In the genomic region with DNA sequence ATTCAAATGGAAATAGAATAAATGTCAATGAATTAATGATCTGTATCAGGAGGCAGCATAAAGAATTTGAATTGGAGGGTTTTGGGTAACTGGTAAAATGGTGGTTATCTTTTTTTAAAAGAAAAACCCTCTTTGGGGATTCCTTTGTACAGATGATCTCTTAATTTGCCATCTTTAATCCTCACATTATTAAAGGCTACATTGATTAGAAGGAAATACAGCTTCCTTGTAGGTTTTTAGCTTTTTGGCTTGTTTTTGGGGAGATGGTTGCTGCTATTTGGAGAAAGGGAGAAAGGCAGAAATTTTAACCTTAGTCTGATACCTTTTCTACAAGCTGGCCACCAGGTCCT, we compare ENCODE assay signal across 8 cellular contexts. TPM values are rescaled to one million over a fixed set of nuclear protein-coding genes. Genes with fewer than 3 reads are reported as not detected.
DNase-seq lines count a peak whose midpoint lies in the region; ATAC-seq, FAIRE-seq and TF ChIP-seq lines count a peak whose summit lies in the region.

No MANE protein-coding gene starts in this region.

- H3K9me3 Mint-ChIP-seq in dendritic cell treated with granulocyte-macrophage colony-stimulating factor and Interleukin-4, amounts not matched to agents 40 ng/mL and 50 ng/mL, for 4 days, result no peaks in the 10 kb centered on the region

- no peak for DNase-seq in BJ (ENCODE audit: low read depth)
- DNase-seq in small intestine, result no peak
- no peak for DNase-seq in activated effector memory CD4-positive, alpha-beta T cell treated with anti-CD3 and anti-CD28 coated beads, Interleukin-2, amount 50 U/mL, for 16 hours

- peak overlapping the region; percentile 91 for H3K27ac Mint-ChIP-seq in dendritic cell treated with granulocyte-macrophage colony-stimulating factor and Interleukin-4, amounts not matched to agents 40 ng/mL and 50 ng/mL, for 4 days

- H2AFZ ChIP-seq in Loucy (ENCODE audit: low read length), result peak overlapping the region; percentile 28
- peak overlapping the region; percentile 78 for H2AFZ ChIP-seq in neural cell (ENCODE audit: low read depth, low read length)

- H3K27me3 ChIP-seq in BJ (ENCODE audit: control insufficient read depth, insufficient read depth, low read length), result no peaks in the 10 kb centered on the region
- no peaks in the 10 kb centered on the region for H3K27me3 ChIP-seq in Loucy (ENCODE audit: insufficient read depth, low read length, poor library complexity, severe bottlenecking)
- H3K27me3 ChIP-seq in neural cell (ENCODE audit: insufficient read depth, low read depth, low read length), result no peaks in the 10 kb centered on the region
- H3K27me3 ChIP-seq in small intestine (ENCODE audit: control insufficient read depth in 2 of 2, insufficient read depth in 2 of 2, low read length in 2 of 2), result no peaks in the 10 kb centered on the region

- H3K4me2 ChIP-seq in Loucy (ENCODE audit: low read depth, low read length, poor library complexity, severe bottlenecking), result peak overlapping the region; percentile 69
- peak overlapping the region; percentile 72 for H3K4me2 ChIP-seq in neural cell (ENCODE audit: low read length)

- peak overlapping the region; percentile 67 for H3K9ac ChIP-seq in Loucy (ENCODE audit: low read depth, low read length, poor library complexity, severe bottlenecking)
- H3K9ac ChIP-seq in neural cell (ENCODE audit: low read length), result peak overlapping the region; percentile 99

- H3K36me3 Mint-ChIP-seq in dendritic cell treated with granulocyte-macrophage colony-stimulating factor and Interleukin-4, amounts not matched to agents 40 ng/mL and 50 ng/mL, for 4 days (ENCODE audit: low read depth), result peaks cover 10% of the 10 kb centered on the region

- H3K9me2 ChIP-seq in Loucy (replicated peaks; ENCODE audit: low read depth, low read length) (no peaks in the 10 kb centered on the region), neural cell (ENCODE audit: insufficient read depth, low read length) (no peaks in the 10 kb centered on the region)

- peak overlapping the region; percentile 92 for H3K4me3 ChIP-seq in BJ (ENCODE audit: low read depth, low read length)
- H3K4me3 ChIP-seq in Loucy (ENCODE audit: low read length, poor library complexity, severe bottlenecking), result peak overlapping the region; percentile 92
- H3K4me3 ChIP-seq in neural cell (ENCODE audit: low read length), result peak overlapping the region; percentile 80
- H3K4me3 ChIP-seq in small intestine (ENCODE audit: low read depth in 1 of 2, low read length in 2 of 2), result no peak overlapping the region

- no peak for TF ChIP-seq RAD21 in neural cell (conservative IDR thresholded peaks at IDR 0.05)

- CTCF ChIA-PET in BJ (lab: Yijun Ruan, JAX), result interaction anchor here (0.8 to 4.5 kb wide), 3 partner anchors 11 to 34 kb away, joined by 3 to 27 read pairs (median 7); no protein-coding TSS in a partner anchor

- H3K79me2 ChIP-seq in Loucy (ENCODE audit: insufficient read depth, low read length) (peaks cover 42% of the 10 kb centered on the region), neural cell (replicated peaks; ENCODE audit: insufficient read depth, low read length) (peaks cover 39% of the 10 kb centered on the region)

- H3F3A ChIP-seq in Loucy (ENCODE audit: low read depth) (no peaks in the 10 kb centered on the region), neural cell (ENCODE audit: insufficient read depth, low read length, poor library complexity, severe bottlenecking) (peaks cover 13% of the 10 kb centered on the region)

- peak overlapping the region; percentile 100 for H3K27ac ChIP-seq in neural cell (ENCODE audit: low read length)
- peak overlapping the region in 1 of 2 donors; percentile 72 for H3K27ac ChIP-seq in small intestine (ENCODE audit: low read depth in 1 of 2, low read length in 1 of 2)

- H3K4me1 ChIP-seq in Loucy (ENCODE audit: insufficient read depth, low read length, poor library complexity, severe bottlenecking) (peaks cover 66% of the 10 kb centered on the region), small intestine (ENCODE audit: control insufficient read depth in 2 of 2, insufficient read depth in 1 of 2, low read depth in 1 of 2, low read length in 1 of 2) (peaks cover 0 to 7% of the 10 kb centered on the region in 2 donors)

- H4K20me1 ChIP-seq in Loucy (ENCODE audit: insufficient read depth, low read length, poor library complexity, severe bottlenecking), result peaks cover 36% of the 10 kb centered on the region
- peaks cover 4% of the 10 kb centered on the region for H4K20me1 ChIP-seq in neural cell (ENCODE audit: insufficient read depth)

- H3K9me3 ChIP-seq in Loucy (ENCODE audit: insufficient read depth, low read depth, low read length) (no peaks in the 10 kb centered on the region), neural cell (ENCODE audit: low read length) (no peaks in the 10 kb centered on the region), small intestine (ENCODE audit: control insufficient read depth, low read depth) (no peaks in the 10 kb centered on the region)

- TF ChIP-seq EP300 in neural cell (conservative IDR thresholded peaks at IDR 0.05; ENCODE audit: poor library complexity, severe bottlenecking), result no peak

- POLR2A ChIA-PET in BJ (lab: Charles Lee), result no interaction called here

- H3K36me3 ChIP-seq in BJ (ENCODE audit: control insufficient read depth, insufficient read depth, low read length) (no peaks in the 10 kb centered on the region), Loucy (ENCODE audit: insufficient read depth, low read length) (no peaks in the 10 kb centered on the region), neural cell (ENCODE audit: insufficient read depth, low read length) (no peaks in the 10 kb centered on the region), small intestine (ENCODE audit: control insufficient read depth in 2 of 2, insufficient read depth in 2 of 2, low read length in 2 of 2) (no peaks in the 10 kb centered on the region)

- H3K4me3 Mint-ChIP-seq in dendritic cell treated with granulocyte-macrophage colony-stimulating factor and Interleukin-4, amounts not matched to agents 40 ng/mL and 50 ng/mL, for 4 days, result peak overlapping the region; percentile 90

- FAIRE-seq in small intestine (lab: Jason Lieb, UNC), result no peak

- intact Hi-C loops in dendritic cell treated with granulocyte-macrophage colony-stimulating factor and Interleukin-4, amounts not matched to agents 40 ng/mL and 50 ng/mL, for 4 days (cut with micrococcal nuclease), result loop anchor here (5.0 to 10.0 kb wide), 3 partner anchors 63 to 302 kb away; partner anchors contain the start of gene ZNF24

- no peaks in the 10 kb centered on the region for H3K27me3 Mint-ChIP-seq in dendritic cell treated with granulocyte-macrophage colony-stimulating factor and Interleukin-4, amounts not matched to agents 40 ng/mL and 50 ng/mL, for 4 days

- H3K4me1 Mint-ChIP-seq in dendritic cell treated with granulocyte-macrophage colony-stimulating factor and Interleukin-4, amounts not matched to agents 40 ng/mL and 50 ng/mL, for 4 days (ENCODE audit: low read depth), result peaks cover 67% of the 10 kb centered on the region

- TF ChIP-seq CTCF in BJ (IDR thresholded peaks at IDR 0.05; ENCODE audit: insufficient read depth, low read depth, low read length) (no peak), Loucy (conservative IDR thresholded peaks at IDR 0.05; ENCODE audit: low read length) (no peak), neural cell (IDR thresholded peaks at IDR 0.05; ENCODE audit: poor library complexity, severe bottlenecking) (no peak)

- ATAC-seq in HG03025 (IDR thresholded peaks at IDR 0.05; ENCODE audit: low FRiP score, unreplicated experiment) (no peak), GM21576 (IDR thresholded peaks at IDR 0.05; ENCODE audit: unreplicated experiment) (no peak)

TF ChIP-seq in neural cell, 6 proteins besides CTCF, POLR2A, EP300 and RAD21:
- TF ChIP-seq EZH2 (IDR thresholded peaks at IDR 0.05; ENCODE audit: borderline replicate concordance, insufficient read depth, low read length, poor library complexity, severe bottlenecking) (no peak), TAF1 (IDR thresholded peaks at IDR 0.05; ENCODE audit: low read depth) (no peak), SMC3 (conservative IDR thresholded peaks at IDR 0.05; ENCODE audit: poor library complexity) (no peak), POLR2AphosphoS5 (IDR thresholded peaks at IDR 0.05) (no peak), MXI1 (conservative IDR thresholded peaks at IDR 0.05; ENCODE audit: poor library complexity, severe bottlenecking) (no peak)
- TF ChIP-seq, protein P1, sequence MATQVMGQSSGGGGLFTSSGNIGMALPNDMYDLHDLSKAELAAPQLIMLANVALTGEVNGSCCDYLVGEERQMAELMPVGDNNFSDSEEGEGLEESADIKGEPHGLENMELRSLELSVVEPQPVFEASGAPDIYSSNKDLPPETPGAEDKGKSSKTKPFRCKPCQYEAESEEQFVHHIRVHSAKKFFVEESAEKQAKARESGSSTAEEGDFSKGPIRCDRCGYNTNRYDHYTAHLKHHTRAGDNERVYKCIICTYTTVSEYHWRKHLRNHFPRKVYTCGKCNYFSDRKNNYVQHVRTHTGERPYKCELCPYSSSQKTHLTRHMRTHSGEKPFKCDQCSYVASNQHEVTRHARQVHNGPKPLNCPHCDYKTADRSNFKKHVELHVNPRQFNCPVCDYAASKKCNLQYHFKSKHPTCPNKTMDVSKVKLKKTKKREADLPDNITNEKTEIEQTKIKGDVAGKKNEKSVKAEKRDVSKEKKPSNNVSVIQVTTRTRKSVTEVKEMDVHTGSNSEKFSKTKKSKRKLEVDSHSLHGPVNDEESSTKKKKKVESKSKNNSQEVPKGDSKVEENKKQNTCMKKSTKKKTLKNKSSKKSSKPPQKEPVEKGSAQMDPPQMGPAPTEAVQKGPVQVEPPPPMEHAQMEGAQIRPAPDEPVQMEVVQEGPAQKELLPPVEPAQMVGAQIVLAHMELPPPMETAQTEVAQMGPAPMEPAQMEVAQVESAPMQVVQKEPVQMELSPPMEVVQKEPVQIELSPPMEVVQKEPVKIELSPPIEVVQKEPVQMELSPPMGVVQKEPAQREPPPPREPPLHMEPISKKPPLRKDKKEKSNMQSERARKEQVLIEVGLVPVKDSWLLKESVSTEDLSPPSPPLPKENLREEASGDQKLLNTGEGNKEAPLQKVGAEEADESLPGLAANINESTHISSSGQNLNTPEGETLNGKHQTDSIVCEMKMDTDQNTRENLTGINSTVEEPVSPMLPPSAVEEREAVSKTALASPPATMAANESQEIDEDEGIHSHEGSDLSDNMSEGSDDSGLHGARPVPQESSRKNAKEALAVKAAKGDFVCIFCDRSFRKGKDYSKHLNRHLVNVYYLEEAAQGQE (IDR thresholded peaks at IDR 0.05; ENCODE audit: borderline replicate concordance), result no peak

RNA-seq across cellular contexts. Expression of gene MAPRE2, which starts 0.6 kb away (rescaled TPM):
- polyA plus RNA-seq in BJ (2011; rRNA removed) (23.8 and 24.1 TPM in 2 replicates), neural cell (58.9 and 60.3 TPM in 2 replicates), small intestine (10 to 100 TPM in 1 of 3 donors, 1 to 10 TPM in 2; 6.2 to 14.9 (median 7.6) TPM)
- polyA minus RNA-seq in BJ (2011; rRNA and poly(A)+ RNA removed), result 15.0 and 19.3 TPM in 2 replicates
- polyA minus RNA-seq in neural cell, result 109 and 170 TPM in 2 replicates

Comparison
In these comparisons a context has a peak if more than half of its experiments do, and no peak if none do; other contexts are left out.
1. H3K4me3 ChIP-seq: peak in BJ (single experiment), Loucy (single experiment) and neural cell (single experiment); none in small intestine (0 of 2).